Comparison of ENCODE assay signal across 8 cellular contexts in the genomic region with DNA sequence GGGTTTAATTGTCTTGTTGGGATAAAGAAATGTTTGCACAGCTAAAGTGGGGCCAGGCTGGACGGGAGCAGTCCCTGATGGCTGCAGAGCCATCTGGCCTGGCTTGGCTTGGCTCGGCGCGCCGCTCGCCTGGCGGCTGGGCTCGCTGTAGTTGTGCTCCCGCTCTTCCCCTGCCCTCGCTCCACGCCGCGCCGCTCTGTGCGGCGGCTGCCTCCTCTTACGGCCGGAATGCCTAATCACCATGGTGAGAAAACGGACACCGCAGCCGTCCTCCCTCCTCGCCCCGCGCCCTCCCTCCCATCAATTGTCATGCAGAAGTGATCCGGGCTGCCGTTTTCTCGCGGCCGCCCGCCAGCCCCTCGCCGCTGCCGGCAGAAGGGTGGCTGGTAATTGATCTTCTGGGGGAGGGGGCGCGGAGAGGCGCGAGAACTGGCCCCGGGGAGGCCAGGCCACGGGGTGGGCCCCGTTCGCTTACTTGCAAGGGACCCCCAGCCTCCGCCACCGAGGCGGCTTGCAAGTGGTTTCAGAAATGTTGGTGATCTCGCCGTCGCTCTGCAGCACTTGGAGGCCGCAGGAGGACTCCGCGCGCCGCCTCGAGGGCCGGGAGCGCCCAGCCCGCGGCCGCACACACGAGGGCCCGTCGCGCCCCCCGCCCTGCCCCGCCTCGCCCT. TPM values are rescaled to one million over a fixed set of nuclear protein-coding genes. Genes with fewer than 3 reads are reported as not detected.
DNase-seq lines count a peak whose midpoint lies in the region; ATAC-seq and TF ChIP-seq lines count a peak whose summit lies in the region.

No MANE protein-coding gene starts in this region.

- no peaks in the 10 kb centered on the region for H3K4me1 Mint-ChIP-seq in activated T-helper 2 cell treated with anti-CD3 and anti-CD28 coated beads, Interferon-gamma antibody, Interleukin-2, Interleukin-4, amounts not matched to agents 10 μg/mL and 5 μg/mL and 100 μg/mL, durations not matched to agents 14 hours and 24 hours and 36 hours (ENCODE audit: low read depth)

- in situ Hi-C loops in transverse colon (cut with MboI; ENCODE audit: low pct_ligation_motif_present in 1 of 4, low pct_unique_long_range_greater_than_20kb in 1 of 4, low sequenced_read_pairs in 3 of 4): no loop called here

- DNase-seq in DMS53 (lab: John Stamatoyannopoulos, UW) (peak; percentile 86), NCI-H1930 (lab: John Stamatoyannopoulos, UW) (peak; percentile 26 to 53), choroid plexus epithelial cell (ENCODE audit: low read depth) (peak; percentile 23), medulla oblongata (ENCODE audit: extremely low spot score) (peak; percentile 68), transverse colon (no peak), GOT3 (lab: John Stamatoyannopoulos, UW) (no peak)
- DNase-seq in activated T-helper 2 cell treated with anti-CD3 and anti-CD28 coated beads, Interferon-gamma antibody, Interleukin-2, Interleukin-4, amounts not matched to agents 10 μg/mL and 5 μg/mL and 100 μg/mL, durations not matched to agents 14 hours and 24 hours and 36 hours (ENCODE audit: low spot score): no peak

- no peaks in the 10 kb centered on the region for H3K9me3 ChIP-seq in transverse colon

- H3K9me3 Mint-ChIP-seq in activated T-helper 2 cell treated with anti-CD3 and anti-CD28 coated beads, Interferon-gamma antibody, Interleukin-2, Interleukin-4, amounts not matched to agents 10 μg/mL and 5 μg/mL and 100 μg/mL, durations not matched to agents 14 hours and 24 hours and 36 hours: no peaks in the 10 kb centered on the region

- 7% methylated on average over 36 of the region's 65 CpGs; no CpG with 5 or more reads in 1 of the 2 donors for WGBS in transverse colon (ENCODE audit: low coverage in 1 of 2), 2 donors

- TF ChIP-seq POLR2A in transverse colon (IDR thresholded peaks at IDR 0.05): no peak

- intact Hi-C loops in transverse colon (cut with DNase I; ENCODE audit: low total_unique reads): no loop called here
- intact Hi-C loops in activated T-helper 2 cell treated with anti-CD3 and anti-CD28 coated beads, Interferon-gamma antibody, Interleukin-2, Interleukin-4, amounts not matched to agents 10 μg/mL and 5 μg/mL and 100 μg/mL, durations not matched to agents 14 hours and 24 hours and 36 hours (cut with micrococcal nuclease): no loop called here

- no peak overlapping the region for H3K27ac ChIP-seq in transverse colon

- H3K36me3 Mint-ChIP-seq in activated T-helper 2 cell treated with anti-CD3 and anti-CD28 coated beads, Interferon-gamma antibody, Interleukin-2, Interleukin-4, amounts not matched to agents 10 μg/mL and 5 μg/mL and 100 μg/mL, durations not matched to agents 14 hours and 24 hours and 36 hours (ENCODE audit: low read depth): no peaks in the 10 kb centered on the region

- ATAC-seq in GM21381 (IDR thresholded peaks at IDR 0.05; ENCODE audit: unreplicated experiment): no peak

- H3K4me1 ChIP-seq in transverse colon: peaks cover 3 to 16% (median 11%) of the 10 kb centered on the region in 4 donors

- H3K36me3 ChIP-seq in transverse colon: no peaks in the 10 kb centered on the region

- H3K27me3 Mint-ChIP-seq in activated T-helper 2 cell treated with anti-CD3 and anti-CD28 coated beads, Interferon-gamma antibody, Interleukin-2, Interleukin-4, amounts not matched to agents 10 μg/mL and 5 μg/mL and 100 μg/mL, durations not matched to agents 14 hours and 24 hours and 36 hours (ENCODE audit: low read depth): peaks cover 55% of the 10 kb centered on the region

- H3K27me3 ChIP-seq in transverse colon: peaks cover 98% of the 10 kb centered on the region

- H3K4me3 ChIP-seq in choroid plexus epithelial cell (ENCODE audit: low read depth, low read length): no peak overlapping the region
- peak overlapping the region in 3 of 4 donors; percentile 1 to 39 (median 7) for H3K4me3 ChIP-seq in transverse colon

- TF ChIP-seq CTCF in choroid plexus epithelial cell (conservative IDR thresholded peaks at IDR 0.05; ENCODE audit: low read depth, low read length) (no peak), transverse colon (IDR thresholded peaks at IDR 0.05) (no peak)

- H3K4me3 Mint-ChIP-seq in activated T-helper 2 cell treated with anti-CD3 and anti-CD28 coated beads, Interferon-gamma antibody, Interleukin-2, Interleukin-4, amounts not matched to agents 10 μg/mL and 5 μg/mL and 100 μg/mL, durations not matched to agents 14 hours and 24 hours and 36 hours (ENCODE audit: low read depth): no peak overlapping the region

- TF ChIP-seq EP300 in transverse colon (IDR thresholded peaks at IDR 0.05; ENCODE audit: low read depth): no peak

- H3K27ac Mint-ChIP-seq in activated T-helper 2 cell treated with anti-CD3 and anti-CD28 coated beads, Interferon-gamma antibody, Interleukin-2, Interleukin-4, amounts not matched to agents 10 μg/mL and 5 μg/mL and 100 μg/mL, durations not matched to agents 14 hours and 24 hours and 36 hours: no peak overlapping the region

RNA-seq across cellular contexts. Expression of gene RNF220, which starts 12.4 kb away (rescaled TPM):
- 100 to 1,000 TPM in 2 of 4 donors, 10 to 100 TPM in 2; 45.8 to 169 (median 89.4) TPM for total RNA-seq in transverse colon
- total RNA-seq in activated T-helper 2 cell treated with anti-CD3 and anti-CD28 coated beads, Interferon-gamma antibody, Interleukin-2, Interleukin-4, amounts not matched to agents 10 μg/mL and 5 μg/mL and 100 μg/mL, durations not matched to agents 14 hours and 24 hours and 36 hours: 88.0 and 89.5 TPM in 2 replicates

Comparison
In these comparisons a context has a peak if more than half of its experiments do, and no peak if none do; other contexts are left out.
1. DNase-seq: peak in DMS53 (single experiment), NCI-H1930 (2 of 2), choroid plexus epithelial cell (single experiment) and medulla oblongata (single experiment); none in transverse colon (single experiment), activated T-helper 2 cell treated with anti-CD3 and anti-CD28 coated beads, Interferon-gamma antibody, Interleukin-2, Interleukin-4, amounts not matched to agents 10 μg/mL and 5 μg/mL and 100 μg/mL, durations not matched to agents 14 hours and 24 hours and 36 hours (single experiment) and GOT3 (single experiment).